21 cellular contexts compared by ENCODE assay signal in genomic region chr9:4108708-4109444, GRCh38.
DNase-seq lines count a peak whose midpoint lies in the region; ATAC-seq and TF ChIP-seq lines count a peak whose summit lies in the region.
"Had no signal": no experiment of that assay in that cellular context is flagged by ENCODE, and none has a peak within 500 bp of the region (broad histone marks: within the 10 kb centered on the region; RNA-seq: fewer than 3 reads in every experiment).

No MANE protein-coding gene starts in this region.

- no peaks in the 10 kb centered on the region for H3K27me3 Mint-ChIP-seq in neural progenitor cell (ENCODE audit: insufficient read depth, low read depth)
- H3K27me3 Mint-ChIP-seq: activated naive CD8-positive, alpha-beta T cell treated with anti-CD3 and anti-CD28 coated beads, Interleukin-2, amount 10 ng/mL, durations not matched to agents 7 days and 5 days had no signal

- H3K9ac ChIP-seq in neural progenitor cell: no peak overlapping the region
- H3K9ac ChIP-seq: BLaER1 treated with 17β-estradiol and CSF1 and Interleukin-3, amounts not matched to agents 10 nM and 100 nM had no signal

- TF ChIP-seq CTCF in left ventricle myocardium inferior (IDR thresholded peaks at IDR 0.05; ENCODE audit: borderline replicate concordance): no peak
- no peak for TF ChIP-seq CTCF in neural progenitor cell (IDR thresholded peaks at IDR 0.05)

- H3K27ac Mint-ChIP-seq in neural progenitor cell: no peak overlapping the region
- H3K27ac Mint-ChIP-seq: activated CD4-positive, alpha-beta memory T cell treated with anti-CD3 and anti-CD28 coated beads for 36 hours; activated naive CD8-positive, alpha-beta T cell treated with anti-CD3 and anti-CD28 coated beads, Interleukin-2, amount 10 ng/mL, durations not matched to agents 7 days and 5 days had no signal

- no peak overlapping the region for H3K4me2 ChIP-seq in neural progenitor cell
- H3K4me2 ChIP-seq: BLaER1 treated with 17β-estradiol and CSF1 and Interleukin-3, amounts not matched to agents 10 nM and 100 nM had no signal

- H3K36me3 ChIP-seq in left ventricle myocardium inferior: no peaks in the 10 kb centered on the region
- H3K36me3 ChIP-seq in neural progenitor cell: no peaks in the 10 kb centered on the region
- H3K36me3 ChIP-seq in MG63: no peaks in the 10 kb centered on the region
- H3K36me3 ChIP-seq: BLaER1 treated with 17β-estradiol and CSF1 and Interleukin-3, amounts not matched to agents 10 nM and 100 nM; right lobe of liver; upper lobe of left lung had no signal

- peaks cover 15% of the 10 kb centered on the region for H3F3A ChIP-seq in neural progenitor cell (ENCODE audit: low read depth)

- no peaks in the 10 kb centered on the region for H4K20me1 ChIP-seq in neural progenitor cell (ENCODE audit: low read depth)
- H4K20me1 ChIP-seq: BLaER1 treated with 17β-estradiol and CSF1 and Interleukin-3, amounts not matched to agents 10 nM and 100 nM had no signal

- intact Hi-C loops in left ventricle myocardium inferior (cut with micrococcal nuclease) (no loop called here), cardiac septum (cut with DNase I) (no loop called here), left ventricle myocardium superior (cut with micrococcal nuclease) (no loop called here)

- peaks cover 62% of the 10 kb centered on the region for H3K79me2 ChIP-seq in neural progenitor cell (ENCODE audit: low read depth)

- H3K27me3 ChIP-seq in left ventricle myocardium inferior (ENCODE audit: low read depth) (no peaks in the 10 kb centered on the region), neural progenitor cell (no peaks in the 10 kb centered on the region), MG63 (no peaks in the 10 kb centered on the region)
- H3K27me3 ChIP-seq: BLaER1 treated with 17β-estradiol and CSF1 and Interleukin-3, amounts not matched to agents 10 nM and 100 nM; right lobe of liver; upper lobe of left lung had no signal

- H3K4me1 Mint-ChIP-seq in neural progenitor cell: peaks cover 24% of the 10 kb centered on the region
- H3K4me1 Mint-ChIP-seq: activated naive CD8-positive, alpha-beta T cell treated with anti-CD3 and anti-CD28 coated beads, Interleukin-2, amount 10 ng/mL, durations not matched to agents 7 days and 5 days had no signal

- no peaks in the 10 kb centered on the region for H3K9me3 ChIP-seq in left ventricle myocardium inferior (replicated peaks)
- no peaks in the 10 kb centered on the region for H3K9me3 ChIP-seq in neural progenitor cell (ENCODE audit: low read depth)
- no peaks in the 10 kb centered on the region for H3K9me3 ChIP-seq in MG63
- H3K9me3 ChIP-seq: right lobe of liver, upper lobe of left lung had no signal

- H2AFZ ChIP-seq in neural progenitor cell (replicated peaks): no peak overlapping the region

- H3K4me3 ChIP-seq in left ventricle myocardium inferior: no peak overlapping the region
- H3K4me3 ChIP-seq in neural progenitor cell: no peak overlapping the region
- no peak overlapping the region for H3K4me3 ChIP-seq in MG63
- H3K4me3 ChIP-seq: BLaER1 treated with 17β-estradiol and CSF1 and Interleukin-3, amounts not matched to agents 10 nM and 100 nM; right lobe of liver; upper lobe of left lung had no signal

- H3K4me1 ChIP-seq in left ventricle myocardium inferior (peaks cover 22% of the 10 kb centered on the region), neural progenitor cell (peaks cover 37% of the 10 kb centered on the region)
- H3K4me1 ChIP-seq: BLaER1 treated with 17β-estradiol and CSF1 and Interleukin-3, amounts not matched to agents 10 nM and 100 nM had no signal

- peaks cover 50% of the 10 kb centered on the region for H3K36me3 Mint-ChIP-seq in neural progenitor cell
- H3K36me3 Mint-ChIP-seq: activated CD4-positive, alpha-beta memory T cell treated with anti-CD3 and anti-CD28 coated beads for 36 hours had no signal

- no peak overlapping the region for H3K4me3 Mint-ChIP-seq in neural progenitor cell
- H3K4me3 Mint-ChIP-seq: activated CD4-positive, alpha-beta memory T cell treated with anti-CD3 and anti-CD28 coated beads for 36 hours; activated naive CD8-positive, alpha-beta T cell treated with anti-CD3 and anti-CD28 coated beads, Interleukin-2, amount 10 ng/mL, durations not matched to agents 7 days and 5 days had no signal

- H3K9me3 Mint-ChIP-seq in neural progenitor cell: peaks cover 12% of the 10 kb centered on the region
- H3K9me3 Mint-ChIP-seq: activated CD4-positive, alpha-beta memory T cell treated with anti-CD3 and anti-CD28 coated beads for 36 hours had no signal

- no peak for ATAC-seq in left ventricle myocardium superior
- no peak for ATAC-seq in HG03469 (IDR thresholded peaks at IDR 0.05; ENCODE audit: unreplicated experiment)
- ATAC-seq: right lobe of liver had no signal

- DNase-seq in left ventricle myocardium inferior (peak; percentile 25), cardiac septum (ENCODE audit: low spot score) (no peak), left ventricle myocardium superior (peak; percentile 37), neural progenitor cell (ENCODE audit: low spot score) (peak; percentile 30), HCEC 1CT (no peak), MG63 (no peak)
- no peak for DNase-seq in activated naive CD4-positive, alpha-beta T cell treated with Interleukin-2 at 50 U/mL for 16 hours
- DNase-seq: activated CD4-positive, alpha-beta memory T cell treated with anti-CD3 and anti-CD28 coated beads for 36 hours; activated CD4-positive, CD25-positive, alpha-beta regulatory T cell; activated naive CD8-positive, alpha-beta T cell treated with anti-CD3 and anti-CD28 coated beads, Interleukin-2, amount 10 ng/mL, durations not matched to agents 7 days and 5 days; MM.1S; NCI-H146; NCI-H2171; NCI-H524 treated with DMSO at 0.1 percent for 48 hours; occipital lobe; right lobe of liver; stimulated activated CD4-positive, alpha-beta T cell treated with anti-CD3 and anti-CD28 coated beads, Interleukin-15, amount 100 ng/mL, for 24 hours; upper lobe of left lung had no signal

- H3K27ac ChIP-seq in left ventricle myocardium inferior (replicated peaks): peak overlapping the region; percentile 40
- H3K27ac ChIP-seq in neural progenitor cell: peak overlapping the region; percentile 34
- H3K27ac ChIP-seq: BLaER1 treated with 17β-estradiol and CSF1 and Interleukin-3, amounts not matched to agents 10 nM and 100 nM; right lobe of liver; RWPE1; upper lobe of left lung had no signal

Comparison
In these comparisons a context has a peak if more than half of its experiments do, and no peak if none do; other contexts are left out.
1. DNase-seq: peak in left ventricle myocardium inferior (single experiment), left ventricle myocardium superior (single experiment) and neural progenitor cell (single experiment); none in cardiac septum (single experiment), HCEC 1CT (single experiment), MG63 (single experiment) and activated naive CD4-positive, alpha-beta T cell treated with Interleukin-2 at 50 U/mL for 16 hours (single experiment).